ENCODE assay signal across 1 cellular context in genomic region chr6:105850636-105851035, GRCh38.
TF ChIP-seq lines count a peak whose summit lies in the region.

No MANE protein-coding gene starts in this region.

TF ChIP-seq in SK-N-SH, 30 proteins besides CTCF, POLR2A, EP300 and RAD21 (continued from another document):
- no peak for TF ChIP-seq ZBTB33 (IDR thresholded peaks at IDR 0.05; ENCODE audit: borderline replicate concordance, low read depth)
- no peak for TF ChIP-seq USF2 (IDR thresholded peaks at IDR 0.05; ENCODE audit: borderline replicate concordance, low read depth, low read length)
